8 cellular contexts compared by ENCODE assay signal in the genomic region with DNA sequence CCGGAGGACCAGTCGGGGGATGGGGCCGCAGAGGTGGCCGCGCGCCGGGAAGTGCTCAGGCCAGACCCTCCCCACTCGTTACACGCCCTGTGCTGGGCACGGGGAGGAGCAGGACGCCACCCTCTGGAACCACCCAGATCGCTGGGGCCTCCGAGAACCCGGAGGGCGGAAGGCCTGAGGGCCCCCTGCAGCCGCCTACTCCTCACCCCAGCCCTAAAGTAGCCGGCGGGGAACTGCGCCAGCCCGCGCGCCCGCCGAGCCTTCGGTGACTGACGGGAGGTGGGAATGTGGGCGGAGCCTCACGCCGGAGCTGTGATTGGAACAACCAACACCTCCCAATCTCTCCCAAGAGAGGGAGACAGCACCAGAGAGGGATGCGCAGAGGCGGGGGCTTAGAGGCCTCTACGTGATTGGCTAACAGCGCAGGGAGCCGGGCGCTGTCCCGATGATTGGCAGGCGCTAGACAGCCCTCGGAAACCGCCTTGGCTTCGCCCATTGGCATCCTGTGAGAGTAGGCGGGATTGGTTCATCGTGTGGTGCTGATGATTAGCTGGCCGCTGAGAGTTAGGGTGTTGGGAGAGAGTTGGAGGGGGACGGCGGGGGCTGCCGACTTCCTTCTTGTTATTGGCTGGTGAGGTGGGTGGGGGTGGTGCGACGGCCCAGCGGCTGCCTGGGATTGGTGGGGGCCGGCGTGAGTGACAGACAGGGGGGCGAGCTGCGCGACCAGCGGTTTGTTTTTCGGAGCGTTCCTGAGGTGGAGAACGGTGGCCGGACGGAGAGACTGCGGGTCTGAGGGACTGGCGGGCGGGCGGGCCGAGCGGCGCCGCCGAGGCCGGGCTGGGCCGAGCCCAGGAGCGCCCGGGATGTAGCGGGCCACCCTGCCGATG. TPM values are rescaled to one million over a fixed set of nuclear protein-coding genes. Genes with fewer than 3 reads are reported as not detected.
DNase-seq lines count a peak whose midpoint lies in the region; ATAC-seq and TF ChIP-seq lines count a peak whose summit lies in the region.

A gene (plus strand): TSS at position 734 of the 887 bp plus-strand sequence. CDS start 343 bp downstream, outside the sequence.

- H3K27me3 ChIP-seq in breast epithelium (no peaks in the 10 kb centered on the region), iPS-18a (ENCODE audit: control insufficient read depth, insufficient read depth, low read length) (no peaks in the 10 kb centered on the region), skeletal muscle satellite cell (ENCODE audit: control insufficient read depth, insufficient read depth, low read length) (no peaks in the 10 kb centered on the region)

- H3K4me2 ChIP-seq in skeletal muscle satellite cell (ENCODE audit: low read length), result peak within 1 kb of the TSS; percentile 92

- POLR2A ChIA-PET in AG04449 (lab: Yijun Ruan, JAX), result interaction anchor here (0.6 to 1.2 kb wide), 10 partner anchors 9 to 215 kb away, joined by 3 to 12 read pairs (median 3); no protein-coding TSS in a partner anchor

- peak; percentile 92 for ATAC-seq in GM18870 (IDR thresholded peaks at IDR 0.05; ENCODE audit: unreplicated experiment)
- ATAC-seq in HG03135 (IDR thresholded peaks at IDR 0.05; ENCODE audit: unreplicated experiment), result peak; percentile 89

- intact Hi-C loops in breast epithelium (cut with DNase I; ENCODE audit: low total_unique reads), result no loop called here

- H3K9me3 ChIP-seq in breast epithelium, result no peaks in the 10 kb centered on the region
- H3K9me3 ChIP-seq in iPS-18a (ENCODE audit: control insufficient read depth, low read depth, low read length), result no peaks in the 10 kb centered on the region
- H3K9me3 ChIP-seq in skeletal muscle satellite cell (replicated peaks; ENCODE audit: low read length), result no peaks in the 10 kb centered on the region

- DNase-seq in AG04449 (ENCODE audit: low read depth, low spot score) (peak; percentile 99), NCI-H2196 treated with DMSO at 0.1 percent for 48 hours (lab: John Stamatoyannopoulos, UW; ENCODE audit: unreplicated experiment) (peak; percentile 100), breast epithelium (ENCODE audit: low spot score in 2 of 2) (peak; percentile 98 to 100)

- H3K4me1 ChIP-seq in breast epithelium, result peaks cover 0 to 21% of the 10 kb centered on the region in 2 donors
- H3K4me1 ChIP-seq in iPS-18a (ENCODE audit: control insufficient read depth, low read depth, low read length), result peaks cover 10% of the 10 kb centered on the region
- peaks cover 19% of the 10 kb centered on the region for H3K4me1 ChIP-seq in skeletal muscle satellite cell (ENCODE audit: control insufficient read depth, insufficient read depth, low read length)

- CTCF ChIA-PET in AG04449 (lab: Yijun Ruan, JAX), result interaction anchor here (0.9 to 4.7 kb wide), 6 partner anchors 8 to 198 kb away, joined by 3 to 55 read pairs (median 4); no protein-coding TSS in a partner anchor

- TF ChIP-seq CTCF in AG04449 (IDR thresholded peaks at IDR 0.05; ENCODE audit: insufficient read depth, low read length, missing control alignments) (no peak), VCaP (conservative IDR thresholded peaks at IDR 0.05) (peak; percentile 6; the same call in 1 of the 2 replicates), breast epithelium (IDR thresholded peaks at IDR 0.05) (no peak)

- H3K27ac ChIP-seq in VCaP (peak within 1 kb of the TSS; percentile 88), breast epithelium (peak within 1 kb of the TSS; percentile 86 to 97), iPS-18a (ENCODE audit: low read length) (no peak within 1 kb of the TSS)

- peak within 1 kb of the TSS; percentile 80 for H3K4me3 ChIP-seq in AG04449 (ENCODE audit: low read depth, low read length)
- peak within 1 kb of the TSS; percentile 76 to 82 (median 81) for H3K4me3 ChIP-seq in breast epithelium
- peak within 1 kb of the TSS; percentile 80 for H3K4me3 ChIP-seq in iPS-18a (ENCODE audit: low read length)
- peak within 1 kb of the TSS; percentile 95 for H3K4me3 ChIP-seq in skeletal muscle satellite cell (ENCODE audit: low read length)

- peak within 1 kb of the TSS; percentile 51 for H3K9ac ChIP-seq in iPS-18a (ENCODE audit: low read length)
- H3K9ac ChIP-seq in skeletal muscle satellite cell (ENCODE audit: low read depth, low read length), result peak within 1 kb of the TSS; percentile 87

- H3K36me3 ChIP-seq in breast epithelium (no peaks in the 10 kb centered on the region), iPS-18a (ENCODE audit: control insufficient read depth, low read depth, low read length) (no peaks in the 10 kb centered on the region), skeletal muscle satellite cell (ENCODE audit: insufficient read depth, low read length) (no peaks in the 10 kb centered on the region)

- peak; percentile 74 for TF ChIP-seq POLR2A in breast epithelium (IDR thresholded peaks at IDR 0.05)

RNA-seq across cellular contexts. Expression of the gene that starts here (rescaled TPM):
- total RNA-seq in breast epithelium, result 10 to 100 TPM; 44.9 to 60.0 (median 47.9) TPM
- 20.0 and 20.1 TPM in 2 replicates for total RNA-seq in skeletal muscle satellite cell (2012; rRNA removed)
